In the genomic region with DNA sequence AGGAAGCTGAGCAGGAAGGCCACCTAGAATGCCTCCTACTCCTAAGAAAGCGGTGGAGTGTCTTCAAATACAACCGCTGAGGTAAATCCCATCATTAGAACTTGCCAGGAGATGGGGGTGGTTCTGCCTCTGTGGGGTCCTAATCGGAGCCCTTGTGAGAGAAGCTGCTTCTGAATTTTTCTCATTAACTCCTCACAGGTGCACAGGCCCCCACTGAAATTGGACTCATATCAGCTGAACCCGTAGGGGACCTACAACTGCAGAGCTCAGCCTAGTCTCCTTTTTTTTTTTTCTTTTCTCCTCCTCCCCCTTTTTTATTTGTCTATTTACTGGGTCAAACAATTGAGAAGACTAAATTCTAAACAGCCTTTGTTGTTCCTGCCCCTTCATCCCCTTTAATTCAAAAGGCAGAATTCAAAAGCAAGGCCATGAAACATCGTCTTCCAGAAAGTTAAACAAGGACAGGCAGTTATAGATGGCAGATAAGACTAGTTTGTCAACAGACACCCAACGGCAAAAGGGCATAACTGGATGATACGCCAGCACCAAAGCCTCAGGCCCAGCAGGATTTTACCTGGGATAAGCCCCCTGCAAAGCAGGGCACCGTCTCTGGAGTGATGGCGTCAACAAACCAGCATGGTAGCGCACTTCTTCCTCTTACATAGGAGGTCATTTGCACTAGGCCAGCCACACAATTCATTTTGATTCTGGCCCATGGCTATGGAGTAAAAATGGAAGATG, we compare ENCODE assay signal across 23 cellular contexts.
"Had no signal": no experiment of that assay in that cellular context is flagged by ENCODE, and none has a peak within 500 bp of the region (broad histone marks: within the 10 kb centered on the region; RNA-seq: fewer than 3 reads in every experiment).

No MANE protein-coding gene starts in this region.

- H3K4me3 Mint-ChIP-seq: endodermal cell; naive thymus-derived CD4-positive, alpha-beta T cell; neural crest cell; stimulated activated memory B cell treated with anti-CD40 and anti-IgM and Interleukin-4, amounts not matched to agents 10 μg/mL and 1 μg/mL and 100 μg/mL, for 72 hours; stimulated activated naive CD8-positive, alpha-beta T cell treated with anti-CD3 and anti-CD28 coated beads, Interleukin-15, amount 100 ng/mL, for 72 hours had no signal

- H3K27me3 ChIP-seq: spleen, testis, tibial nerve, upper lobe of right lung, vagina had no signal

- ATAC-seq: left colon; naive thymus-derived CD4-positive, alpha-beta T cell; sciatic nerve; stimulated activated memory B cell treated with anti-CD40 and anti-IgM and Interleukin-4, amounts not matched to agents 10 μg/mL and 1 μg/mL and 100 μg/mL, for 72 hours; stimulated activated naive CD8-positive, alpha-beta T cell treated with anti-CD3 and anti-CD28 coated beads, Interleukin-15, amount 100 ng/mL, for 72 hours; upper lobe of right lung had no signal

- H3K36me3 Mint-ChIP-seq: stimulated activated memory B cell treated with anti-CD40 and anti-IgM and Interleukin-4, amounts not matched to agents 10 μg/mL and 1 μg/mL and 100 μg/mL, for 72 hours had no signal

- H3K4me1 ChIP-seq: heart left ventricle, testis, tibial nerve, upper lobe of right lung, vagina had no signal

- DNase-seq: effector CD4-positive, alpha-beta T cell; endodermal cell; foreskin melanocyte; heart left ventricle; hippocampal formation; left colon; left ventricle myocardium superior; naive thymus-derived CD4-positive, alpha-beta T cell; nucleus accumbens; spleen; stimulated activated CD4-positive, alpha-beta T cell treated with anti-CD3 and anti-CD28 coated beads, Interleukin-15, amount 100 ng/mL, for 24 hours; stimulated activated CD4-positive, alpha-beta T cell treated with anti-CD3 and anti-CD28 coated beads, Interleukin-1b, Interleukin-23, amount 100 ng/mL, for 48 hours; stimulated activated CD4-positive, alpha-beta T cell treated with anti-CD3 and anti-CD28 coated beads, Interleukin-4, amount 100 ng/mL, for 24 hours; stimulated activated naive CD8-positive, alpha-beta T cell treated with anti-CD3 and anti-CD28 coated beads, Interleukin-15, amount 100 ng/mL, for 72 hours; testis; upper lobe of right lung had no signal

- H3K4me3 ChIP-seq: coronary artery, heart left ventricle, lung, spleen, testis, tibial nerve, upper lobe of right lung, vagina had no signal

- H3K36me3 ChIP-seq: heart left ventricle, spleen, tibial nerve, upper lobe of right lung, vagina had no signal

- H3K27ac Mint-ChIP-seq: endodermal cell; naive thymus-derived CD4-positive, alpha-beta T cell; stimulated activated memory B cell treated with anti-CD40 and anti-IgM and Interleukin-4, amounts not matched to agents 10 μg/mL and 1 μg/mL and 100 μg/mL, for 72 hours had no signal

- H3K27ac ChIP-seq: coronary artery, heart left ventricle, testis, tibial nerve, upper lobe of right lung, vagina had no signal

- H3K4me1 Mint-ChIP-seq: endodermal cell; naive thymus-derived CD4-positive, alpha-beta T cell; stimulated activated naive CD8-positive, alpha-beta T cell treated with anti-CD3 and anti-CD28 coated beads, Interleukin-15, amount 100 ng/mL, for 72 hours had no signal

- H3K27me3 Mint-ChIP-seq: stimulated activated memory B cell treated with anti-CD40 and anti-IgM and Interleukin-4, amounts not matched to agents 10 μg/mL and 1 μg/mL and 100 μg/mL, for 72 hours had no signal

- H3K9me3 ChIP-seq: testis, upper lobe of right lung, vagina had no signal
